ENCODE assay signal across 1 cellular context in genomic region chr6:84774174-84775158, GRCh38.
TF ChIP-seq lines count a peak whose summit lies in the region.

No MANE protein-coding gene starts in this region.

TF ChIP-seq in SK-N-SH, 30 proteins besides CTCF, POLR2A, EP300 and RAD21 (continued from another document):
- TF ChIP-seq ZBTB33 (IDR thresholded peaks at IDR 0.05; ENCODE audit: borderline replicate concordance, low read depth) (no peak), FOXJ3 (CRISPR knock-in tag; IDR thresholded peaks at IDR 0.05) (no peak), RFX5 (IDR thresholded peaks at IDR 0.05; ENCODE audit: low read length) (no peak), MEF2A (IDR thresholded peaks at IDR 0.05; ENCODE audit: borderline replicate concordance, low read depth) (no peak), NFIC (IDR thresholded peaks at IDR 0.05; ENCODE audit: borderline replicate concordance) (no peak)
